In genomic region chr2:152025678-152026287, GRCh38 we compare ENCODE assay signal across 8 cellular contexts.
DNase-seq lines count a peak whose midpoint lies in the region; ATAC-seq and TF ChIP-seq lines count a peak whose summit lies in the region.

No MANE protein-coding gene starts in this region.

- peak; percentile 97 for TF ChIP-seq RAD21 in neural cell (conservative IDR thresholded peaks at IDR 0.05)

- peak; percentile 90 for ATAC-seq in GM21786 (IDR thresholded peaks at IDR 0.05; ENCODE audit: unreplicated experiment)
- peak; percentile 95 to 96 for ATAC-seq in activated T-cell treated with anti-CD3 and anti-CD28 coated beads, Interleukin-2, amount 50 U/mL, for 72 hours (replicated peaks in 1 of 2)

- no peak overlapping the region for H3K27ac ChIP-seq in DOHH2 (ENCODE audit: low read depth, low read length)
- no peak overlapping the region for H3K27ac ChIP-seq in fibroblast of lung (ENCODE audit: insufficient read depth, low read length)
- no peak overlapping the region for H3K27ac ChIP-seq in neural cell (ENCODE audit: low read length)

- in situ Hi-C loops in KBM-7 (cut with MboI; ENCODE audit: low pct_unique_long_range_greater_than_20kb, low sequenced_read_pairs), result loop anchor here (25.0 kb wide), 1 partner anchor 612 kb away; no protein-coding TSS in a partner anchor

- H3K27me3 ChIP-seq in DOHH2 (ENCODE audit: control insufficient read depth, low read length) (peaks cover 17% of the 10 kb centered on the region), fibroblast of lung (ENCODE audit: control insufficient read depth, insufficient read depth, low read length) (no peaks in the 10 kb centered on the region), neural cell (ENCODE audit: insufficient read depth, low read depth, low read length) (no peaks in the 10 kb centered on the region)

- peak overlapping the region; percentile 35 for H2AFZ ChIP-seq in fibroblast of lung (ENCODE audit: low read length)
- no peak overlapping the region for H2AFZ ChIP-seq in neural cell (ENCODE audit: low read depth, low read length)

- H3K4me3 ChIP-seq in DOHH2 (ENCODE audit: low read length) (peak overlapping the region; percentile 79), fibroblast of lung (replicated peaks in 1 of 4; ENCODE audit: control extremely low read depth in 1 of 4, insufficient read depth in 1 of 4, low read depth in 3 of 4, low read length in 4 of 4) (peak overlapping the region in 2 of 4 experiments; percentile 38 to 59), neural cell (ENCODE audit: low read length) (peak overlapping the region; percentile 57)

- H4K20me1 ChIP-seq in DOHH2 (ENCODE audit: control insufficient read depth, insufficient read depth, low read depth, low read length) (no peaks in the 10 kb centered on the region), fibroblast of lung (ENCODE audit: control insufficient read depth, extremely low read depth, insufficient read depth, low read length) (no peaks in the 10 kb centered on the region), neural cell (ENCODE audit: insufficient read depth) (no peaks in the 10 kb centered on the region)

- H3K36me3 ChIP-seq in DOHH2 (ENCODE audit: control insufficient read depth, low read length), result no peaks in the 10 kb centered on the region
- no peaks in the 10 kb centered on the region for H3K36me3 ChIP-seq in fibroblast of lung (ENCODE audit: control insufficient read depth, insufficient read depth, low read length)
- H3K36me3 ChIP-seq in neural cell (ENCODE audit: insufficient read depth, low read length), result no peaks in the 10 kb centered on the region

- H3K9ac ChIP-seq in fibroblast of lung (ENCODE audit: insufficient read depth, low read length) (no peak overlapping the region), neural cell (ENCODE audit: low read length) (no peak overlapping the region)

- H3K4me2 ChIP-seq in DOHH2 (ENCODE audit: low read length) (peak overlapping the region; percentile 96), fibroblast of lung (ENCODE audit: extremely low read depth, insufficient read depth, low read length) (peak overlapping the region; percentile 77), neural cell (ENCODE audit: low read length) (no peak overlapping the region)

- H3K4me1 Mint-ChIP-seq in activated T-cell treated with anti-CD3 and anti-CD28 coated beads, Interleukin-2, amount 50 U/mL, for 72 hours (ENCODE audit: low read depth), result no peaks in the 10 kb centered on the region
- no peaks in the 10 kb centered on the region for H3K4me1 Mint-ChIP-seq in stimulated activated naive CD8-positive, alpha-beta T cell treated with anti-CD3 and anti-CD28 coated beads, Interleukin-15, Interleukin-2, amounts not matched to agents 100 ng/mL and 50 ng/mL, for 24 hours (ENCODE audit: low read depth)

- H3K36me3 Mint-ChIP-seq in activated T-cell treated with anti-CD3 and anti-CD28 coated beads, Interleukin-2, amount 50 U/mL, for 72 hours (ENCODE audit: insufficient read depth in 2 of 2), result no peaks in the 10 kb centered on the region
- no peaks in the 10 kb centered on the region for H3K36me3 Mint-ChIP-seq in stimulated activated naive CD8-positive, alpha-beta T cell treated with anti-CD3 and anti-CD28 coated beads, Interleukin-15, Interleukin-2, amounts not matched to agents 100 ng/mL and 50 ng/mL, for 24 hours (ENCODE audit: low read depth)

- DNase-seq in KBM-7, result peak; percentile 94
- DNase-seq in activated T-cell treated with anti-CD3 and anti-CD28 coated beads, Interleukin-2, amount 50 U/mL, for 72 hours, result peak; percentile 83 to 85
- DNase-seq in fibroblast of lung (ENCODE audit: low read depth in 2 of 2), result peak; percentile 57 to 74

- 0 out of 2 replicates have a peak, but pooled peaks cover 4% of the 10 kb centered on the region for H3K4me1 ChIP-seq in DOHH2 (ENCODE audit: control insufficient read depth, low read length)
- H3K4me1 ChIP-seq in fibroblast of lung (ENCODE audit: control insufficient read depth, extremely low read depth, insufficient read depth, low read length), result peaks cover 3% of the 10 kb centered on the region

- peaks cover 7% of the 10 kb centered on the region for H3K27me3 Mint-ChIP-seq in activated T-cell treated with anti-CD3 and anti-CD28 coated beads, Interleukin-2, amount 50 U/mL, for 72 hours (ENCODE audit: low read depth)
- H3K27me3 Mint-ChIP-seq in stimulated activated naive CD8-positive, alpha-beta T cell treated with anti-CD3 and anti-CD28 coated beads, Interleukin-15, Interleukin-2, amounts not matched to agents 100 ng/mL and 50 ng/mL, for 24 hours, result peaks cover 12% of the 10 kb centered on the region

- H3K9me2 ChIP-seq in DOHH2 (replicated peaks; ENCODE audit: control insufficient read depth, low read length) (no peaks in the 10 kb centered on the region), neural cell (ENCODE audit: insufficient read depth, low read length) (no peaks in the 10 kb centered on the region)

- H3F3A ChIP-seq in DOHH2 (ENCODE audit: control insufficient read depth, insufficient read depth), result no peaks in the 10 kb centered on the region
- no peaks in the 10 kb centered on the region for H3F3A ChIP-seq in neural cell (ENCODE audit: insufficient read depth, low read length, poor library complexity, severe bottlenecking)

- no peaks in the 10 kb centered on the region for H3K79me2 ChIP-seq in DOHH2 (ENCODE audit: control insufficient read depth, low read length)
- no peaks in the 10 kb centered on the region for H3K79me2 ChIP-seq in fibroblast of lung (ENCODE audit: control insufficient read depth, insufficient read depth, low read length)
- H3K79me2 ChIP-seq in neural cell (replicated peaks; ENCODE audit: insufficient read depth, low read length), result no peaks in the 10 kb centered on the region

- peak; percentile 100 for TF ChIP-seq CTCF in DOHH2 (IDR thresholded peaks at IDR 0.05; ENCODE audit: low read depth, low read length, poor library complexity, severe bottlenecking)
- TF ChIP-seq CTCF in fibroblast of lung (conservative IDR thresholded peaks at IDR 0.05 in 1 of 2, IDR thresholded peaks at IDR 0.05 in 1 of 2; ENCODE audit: low read depth in 1 of 2, low read length in 2 of 2), result peak; percentile 90 to 98
- TF ChIP-seq CTCF in neural cell (IDR thresholded peaks at IDR 0.05; ENCODE audit: poor library complexity, severe bottlenecking), result peak; percentile 100

- peak; percentile 30 for TF ChIP-seq EP300 in neural cell (conservative IDR thresholded peaks at IDR 0.05; ENCODE audit: poor library complexity, severe bottlenecking)

- peak overlapping the region; percentile 77 for H3K27ac Mint-ChIP-seq in activated T-cell treated with anti-CD3 and anti-CD28 coated beads, Interleukin-2, amount 50 U/mL, for 72 hours
- no peak overlapping the region for H3K27ac Mint-ChIP-seq in stimulated activated naive CD8-positive, alpha-beta T cell treated with anti-CD3 and anti-CD28 coated beads, Interleukin-15, Interleukin-2, amounts not matched to agents 100 ng/mL and 50 ng/mL, for 24 hours

- peak overlapping the region; percentile 80 to 99 for H3K4me3 Mint-ChIP-seq in activated T-cell treated with anti-CD3 and anti-CD28 coated beads, Interleukin-2, amount 50 U/mL, for 72 hours
- H3K4me3 Mint-ChIP-seq in stimulated activated naive CD8-positive, alpha-beta T cell treated with anti-CD3 and anti-CD28 coated beads, Interleukin-15, Interleukin-2, amounts not matched to agents 100 ng/mL and 50 ng/mL, for 24 hours, result peak overlapping the region; percentile 78

- no peaks in the 10 kb centered on the region for H3K9me3 Mint-ChIP-seq in activated T-cell treated with anti-CD3 and anti-CD28 coated beads, Interleukin-2, amount 50 U/mL, for 72 hours
- no peaks in the 10 kb centered on the region for H3K9me3 Mint-ChIP-seq in stimulated activated naive CD8-positive, alpha-beta T cell treated with anti-CD3 and anti-CD28 coated beads, Interleukin-15, Interleukin-2, amounts not matched to agents 100 ng/mL and 50 ng/mL, for 24 hours

- H3K9me3 ChIP-seq in DOHH2 (ENCODE audit: control insufficient read depth, insufficient read depth, low read length) (no peaks in the 10 kb centered on the region), fibroblast of lung (ENCODE audit: control insufficient read depth, insufficient read depth, low read depth, low read length) (no peaks in the 10 kb centered on the region), neural cell (ENCODE audit: low read length) (no peaks in the 10 kb centered on the region)

TF ChIP-seq in PFSK-1, 5 proteins besides CTCF, POLR2A, EP300 and RAD21:
- peak; percentile 44 for TF ChIP-seq FOXP2 (optimal IDR thresholded peaks at IDR 0.05; ENCODE audit: borderline replicate concordance, extremely low read depth, extremely low read length, insufficient read depth)
- TF ChIP-seq TAF1 (IDR thresholded peaks at IDR 0.05; ENCODE audit: borderline replicate concordance, insufficient read depth, low read length), result no peak
TF ChIP-seq in PFSK-1: peak in this region for 1.

TF ChIP-seq in neural cell, 6 proteins besides CTCF, POLR2A, EP300 and RAD21:
- TF ChIP-seq REST (IDR thresholded peaks at IDR 0.05; ENCODE audit: borderline replicate concordance), result no peak
- peak; percentile 38 for TF ChIP-seq MXI1 (conservative IDR thresholded peaks at IDR 0.05; ENCODE audit: poor library complexity, severe bottlenecking)
- TF ChIP-seq SMC3 (conservative IDR thresholded peaks at IDR 0.05; ENCODE audit: poor library complexity), result peak; percentile 96
TF ChIP-seq in neural cell: peak in this region for 2.
